ENCODE assay signal across 8 cellular contexts in genomic region chr12:69330475-69331473, GRCh38. TPM values are rescaled to one million over a fixed set of nuclear protein-coding genes. Genes with fewer than 3 reads are reported as not detected.
DNase-seq lines count a peak whose midpoint lies in the region; ATAC-seq, FAIRE-seq and TF ChIP-seq lines count a peak whose summit lies in the region.

No MANE protein-coding gene starts in this region.

- TF ChIP-seq CTCF in GM13976 (IDR thresholded peaks at IDR 0.05; ENCODE audit: borderline replicate concordance, control extremely low read depth, extremely low read depth, insufficient read depth, missing control alignments) (no peak), progenitor cell of endocrine pancreas (IDR thresholded peaks at IDR 0.05; ENCODE audit: unreplicated experiment) (no peak)

- H3K4me1 Mint-ChIP-seq in activated T-cell treated with anti-CD3 and anti-CD28 coated beads, Interleukin-2, amount 50 U/mL, for 72 hours (ENCODE audit: low read depth): peaks cover 55% of the 10 kb centered on the region
- H3K4me1 Mint-ChIP-seq in progenitor cell of endocrine pancreas (ENCODE audit: low read depth): peaks cover 52% of the 10 kb centered on the region

- H3K9me3 Mint-ChIP-seq in activated T-cell treated with anti-CD3 and anti-CD28 coated beads, Interleukin-2, amount 50 U/mL, for 72 hours: no peaks in the 10 kb centered on the region
- H3K9me3 Mint-ChIP-seq in progenitor cell of endocrine pancreas (ENCODE audit: low read depth): no peaks in the 10 kb centered on the region

- H3K4me3 Mint-ChIP-seq in activated T-cell treated with anti-CD3 and anti-CD28 coated beads, Interleukin-2, amount 50 U/mL, for 72 hours: peak overlapping the region; percentile 86 to 91
- H3K4me3 Mint-ChIP-seq in progenitor cell of endocrine pancreas (ENCODE audit: low read depth): peak overlapping the region; percentile 83

- FAIRE-seq in urothelium cell line (lab: Jason Lieb, UNC): no peak

- peak; percentile 70 for ATAC-seq in HG02571 (IDR thresholded peaks at IDR 0.05; ENCODE audit: unreplicated experiment)
- peak; percentile 78 to 80 for ATAC-seq in activated T-cell treated with anti-CD3 and anti-CD28 coated beads, Interleukin-2, amount 50 U/mL, for 72 hours (replicated peaks in 1 of 2)
- no peak for ATAC-seq in HG03521 (IDR thresholded peaks at IDR 0.05; ENCODE audit: unreplicated experiment)

- peaks cover 0 to 2% of the 10 kb centered on the region in 2 donors for H3K36me3 Mint-ChIP-seq in activated T-cell treated with anti-CD3 and anti-CD28 coated beads, Interleukin-2, amount 50 U/mL, for 72 hours (ENCODE audit: insufficient read depth in 2 of 2)
- peaks cover 14% of the 10 kb centered on the region for H3K36me3 Mint-ChIP-seq in progenitor cell of endocrine pancreas (ENCODE audit: insufficient read depth)

- H3K27me3 Mint-ChIP-seq in activated T-cell treated with anti-CD3 and anti-CD28 coated beads, Interleukin-2, amount 50 U/mL, for 72 hours (ENCODE audit: low read depth): no peaks in the 10 kb centered on the region
- H3K27me3 Mint-ChIP-seq in progenitor cell of endocrine pancreas: no peaks in the 10 kb centered on the region

- DNase-seq in GM13976 (ENCODE audit: low spot score): peak; percentile 32
- DNase-seq in NCI-H526 (lab: John Stamatoyannopoulos, UW): peak; percentile 8 to 52
- DNase-seq in activated T-cell treated with anti-CD3 and anti-CD28 coated beads, Interleukin-2, amount 50 U/mL, for 72 hours: peak; percentile 58 to 60
- DNase-seq in germinal center (ENCODE audit: low spot score): peak; percentile 45
- no peak for DNase-seq in progenitor cell of endocrine pancreas (ENCODE audit: low spot score, unreplicated experiment)
- peak; percentile 12 for DNase-seq in urothelium cell line (ENCODE audit: low spot score)

- in situ Hi-C loops in GM13976 (cut with MboI; ENCODE audit: low sequenced_read_pairs, unreplicated experiment): no loop called here

- H3K27ac Mint-ChIP-seq in activated T-cell treated with anti-CD3 and anti-CD28 coated beads, Interleukin-2, amount 50 U/mL, for 72 hours: peak overlapping the region; percentile 97
- H3K27ac Mint-ChIP-seq in progenitor cell of endocrine pancreas: peak overlapping the region; percentile 99

RNA-seq across cellular contexts. Expression of gene LYZ, which starts 17.4 kb away (rescaled TPM):
- under 1 TPM in 1 of 2 donors, not detected in 1; 0.37 TPM for total RNA-seq in activated T-cell treated with anti-CD3 and anti-CD28 coated beads, Interleukin-2, amount 50 U/mL, for 72 hours
- 8.8 and 11.1 TPM in 2 replicates for total RNA-seq in progenitor cell of endocrine pancreas

RNA-seq across cellular contexts. Expression of gene YEATS4, which starts 28.8 kb away (rescaled TPM):
- 10 to 100 TPM; 49.3 to 54.5 TPM for total RNA-seq in activated T-cell treated with anti-CD3 and anti-CD28 coated beads, Interleukin-2, amount 50 U/mL, for 72 hours
- 31.3 and 32.7 TPM in 2 replicates for total RNA-seq in progenitor cell of endocrine pancreas
